In the genomic region with DNA sequence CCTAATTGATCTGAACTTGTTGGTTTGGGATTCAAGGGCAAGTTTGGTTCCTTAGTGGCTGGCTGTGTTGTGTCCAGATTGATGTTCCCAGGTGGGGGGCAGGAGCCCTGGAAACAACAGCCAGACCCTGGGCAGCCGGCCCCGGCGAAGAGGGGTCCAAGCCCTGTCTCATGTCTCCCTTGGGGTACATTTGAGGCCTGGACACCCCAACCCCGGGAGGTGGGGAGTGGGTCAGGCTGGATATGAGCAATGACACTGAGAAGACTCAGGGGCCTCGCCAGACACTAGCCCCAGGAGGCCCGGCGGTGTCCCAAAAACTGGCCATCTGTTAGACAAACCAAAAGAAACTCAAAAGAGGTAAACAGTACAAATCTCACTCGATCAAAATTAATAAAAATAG, we compare ENCODE assay signal across 1 cellular context.
TF ChIP-seq lines count a peak whose summit lies in the region.

No MANE protein-coding gene starts in this region.

TF ChIP-seq in HepG2, 621 proteins besides CTCF, POLR2A, EP300 and RAD21:
- no peak for TF ChIP-seq RCOR2 (CRISPR knock-in tag; IDR thresholded peaks at IDR 0.05)
- TF ChIP-seq PRPF4 (IDR thresholded peaks at IDR 0.05; ENCODE audit: low read depth, low read length, poor library complexity, severe bottlenecking), result no peak
- no peak for TF ChIP-seq AHR (CRISPR knock-in tag; IDR thresholded peaks at IDR 0.05)
- no peak for TF ChIP-seq ATF7-NPFF (CRISPR knock-in tag; IDR thresholded peaks at IDR 0.05; ENCODE audit: low read depth)
- TF ChIP-seq ZNF160 (CRISPR knock-in tag; IDR thresholded peaks at IDR 0.05), result no peak
